ENCODE assay signal across 10 cellular contexts in genomic region chr6:116255246-116255800, GRCh38. TPM values are rescaled to one million over a fixed set of nuclear protein-coding genes. Genes with fewer than 3 reads are reported as not detected.
DNase-seq lines count a peak whose midpoint lies in the region; ATAC-seq and TF ChIP-seq lines count a peak whose summit lies in the region.
"Had no signal": no experiment of that assay in that cellular context is flagged by ENCODE, and none has a peak within 500 bp of the region (broad histone marks: within the 10 kb centered on the region; RNA-seq: fewer than 3 reads in every experiment).

No MANE protein-coding gene starts in this region.

- no peak overlapping the region for H3K4me3 Mint-ChIP-seq in GM23338
- H3K4me3 Mint-ChIP-seq: activated naive CD8-positive, alpha-beta T cell treated with anti-CD3 and anti-CD28 coated beads, Interleukin-2, amount 50 U/mL, for 24 hours had no signal

- no peak for TF ChIP-seq CTCF in GM23338 (conservative IDR thresholded peaks at IDR 0.05; ENCODE audit: low read depth in 2 of 2)
- no peak for TF ChIP-seq CTCF in OCI-LY1 (IDR thresholded peaks at IDR 0.05; ENCODE audit: low read length)
- TF ChIP-seq CTCF in osteoblast (IDR thresholded peaks at IDR 0.05; ENCODE audit: extremely low read depth, low read depth, low read length), result no peak

- H3K27me3 Mint-ChIP-seq in GM23338 (ENCODE audit: insufficient read depth, low read depth, poor library complexity), result no peaks in the 10 kb centered on the region
- H3K27me3 Mint-ChIP-seq: activated naive CD8-positive, alpha-beta T cell treated with anti-CD3 and anti-CD28 coated beads, Interleukin-2, amount 50 U/mL, for 24 hours had no signal

- H3K79me2 ChIP-seq in GM23338 (replicated peaks; ENCODE audit: insufficient read depth) (peaks cover 23% of the 10 kb centered on the region), OCI-LY1 (ENCODE audit: insufficient read depth, low read length) (peaks cover 12% of the 10 kb centered on the region; the same call in 1 of the 2 replicates), osteoblast (ENCODE audit: insufficient read depth, low read length) (peaks cover 43% of the 10 kb centered on the region)

- no peaks in the 10 kb centered on the region for H3K9me3 ChIP-seq in OCI-LY1 (ENCODE audit: low read length)
- no peaks in the 10 kb centered on the region for H3K9me3 ChIP-seq in osteoblast (ENCODE audit: low read depth, low read length)

- H3K27ac ChIP-seq in GM23338 (ENCODE audit: low read depth) (no peak overlapping the region), OCI-LY1 (ENCODE audit: low read depth, low read length, poor library complexity, severe bottlenecking) (no peak overlapping the region), osteoblast (ENCODE audit: low read depth, low read length) (peak overlapping the region; percentile 97)

- H4K20me1 ChIP-seq in GM23338 (replicated peaks; ENCODE audit: insufficient read depth) (no peaks in the 10 kb centered on the region), OCI-LY1 (ENCODE audit: insufficient read depth, low read length) (no peaks in the 10 kb centered on the region), osteoblast (ENCODE audit: insufficient read depth, low read length) (no peaks in the 10 kb centered on the region)

- H3K9ac ChIP-seq in OCI-LY1 (ENCODE audit: low read length), result peak overlapping the region; percentile 91

- H2AFZ ChIP-seq in GM23338, result no peak overlapping the region
- H2AFZ ChIP-seq in OCI-LY1 (ENCODE audit: low read length), result 0 out of 2 replicates have a peak overlapping the region, but pooled peaks have one; percentile 55
- peak overlapping the region; percentile 36 for H2AFZ ChIP-seq in osteoblast (ENCODE audit: low read length)

- peaks cover 22% of the 10 kb centered on the region for H3K4me1 Mint-ChIP-seq in GM23338

- peaks cover 7% of the 10 kb centered on the region for H3K36me3 Mint-ChIP-seq in GM23338 (ENCODE audit: low read depth)

- no peaks in the 10 kb centered on the region for H3K9me3 Mint-ChIP-seq in GM23338
- H3K9me3 Mint-ChIP-seq: activated naive CD8-positive, alpha-beta T cell treated with anti-CD3 and anti-CD28 coated beads, Interleukin-2, amount 50 U/mL, for 24 hours had no signal

- H3K4me2 ChIP-seq in GM23338, result peak overlapping the region; percentile 68; the same call in 1 of the 2 replicates
- H3K4me2 ChIP-seq in OCI-LY1 (ENCODE audit: low read length), result peak overlapping the region; percentile 78
- H3K4me2 ChIP-seq in osteoblast (ENCODE audit: insufficient read depth, low read length), result peak overlapping the region; percentile 89

- H3K4me1 ChIP-seq in GM23338 (ENCODE audit: insufficient read depth), result peaks cover 33% of the 10 kb centered on the region
- H3K4me1 ChIP-seq in OCI-LY1 (ENCODE audit: insufficient read depth, low read length, severe bottlenecking), result peaks cover 45% of the 10 kb centered on the region
- peaks cover 35% of the 10 kb centered on the region for H3K4me1 ChIP-seq in osteoblast (ENCODE audit: insufficient read depth, low read length)

- H3K36me3 ChIP-seq in GM23338 (ENCODE audit: insufficient read depth) (no peaks in the 10 kb centered on the region), OCI-LY1 (ENCODE audit: insufficient read depth, low read length) (peaks cover 15% of the 10 kb centered on the region; the same call in 1 of the 2 replicates), osteoblast (ENCODE audit: insufficient read depth, low read length) (peaks cover 4% of the 10 kb centered on the region)

- H3K4me3 ChIP-seq in GM23338 (peak overlapping the region; percentile 75; the same call in 1 of the 2 replicates), OCI-LY1 (ENCODE audit: low read depth, low read length, poor library complexity, severe bottlenecking) (peak overlapping the region; percentile 76), osteoblast (ENCODE audit: insufficient read depth, low read length) (no peak overlapping the region)
- H3K4me3 ChIP-seq: lung had no signal

- DNase-seq in GM23338 (ENCODE audit: low spot score) (no peak), osteoblast (ENCODE audit: insufficient read length, low spot score, missing footprints) (no peak)
- DNase-seq in activated naive CD4-positive, alpha-beta T cell treated with anti-CD3 and anti-CD28 coated beads, Interleukin-2, amount 50 U/mL, for 16 hours, result no peak
- DNase-seq: activated naive CD8-positive, alpha-beta T cell treated with anti-CD3 and anti-CD28 coated beads, Interleukin-2, amount 50 U/mL, for 24 hours; stimulated activated CD4-positive, alpha-beta T cell treated with anti-CD3 and anti-CD28 coated beads, Interleukin-15, amount 100 ng/mL, for 24 hours had no signal

- H3K27me3 ChIP-seq in GM23338 (ENCODE audit: insufficient read depth), result no peaks in the 10 kb centered on the region
- H3K27me3 ChIP-seq in OCI-LY1 (ENCODE audit: insufficient read depth, low read length), result no peaks in the 10 kb centered on the region
- no peaks in the 10 kb centered on the region for H3K27me3 ChIP-seq in osteoblast (ENCODE audit: insufficient read depth, low read length)

- ATAC-seq in GM23338, result no peak
- ATAC-seq in esophagus mucosa, result peak; percentile 26
- ATAC-seq in GM19463 (IDR thresholded peaks at IDR 0.05; ENCODE audit: unreplicated experiment), result no peak
- ATAC-seq in GM21390 (IDR thresholded peaks at IDR 0.05; ENCODE audit: unreplicated experiment), result no peak
- ATAC-seq: activated naive CD8-positive, alpha-beta T cell treated with anti-CD3 and anti-CD28 coated beads, Interleukin-2, amount 50 U/mL, for 24 hours had no signal

- no peak overlapping the region for H3K27ac Mint-ChIP-seq in GM23338
- H3K27ac Mint-ChIP-seq: activated naive CD8-positive, alpha-beta T cell treated with anti-CD3 and anti-CD28 coated beads, Interleukin-2, amount 50 U/mL, for 24 hours had no signal

- H3F3A ChIP-seq in GM23338 (replicated peaks; ENCODE audit: low read depth) (no peaks in the 10 kb centered on the region), OCI-LY1 (ENCODE audit: insufficient read depth, low read length) (no peaks in the 10 kb centered on the region)

- H3K9me2 ChIP-seq in GM23338 (ENCODE audit: insufficient read depth) (no peaks in the 10 kb centered on the region), OCI-LY1 (ENCODE audit: low read depth, low read length) (no peaks in the 10 kb centered on the region)

RNA-seq across cellular contexts. Expression of gene TSPYL4, which starts 1.4 kb away (rescaled TPM):
- 16.2 and 19.8 TPM in 2 replicates for total RNA-seq in GM23338 (2014; rRNA removed; shearing (Covaris generic))
- polyA plus RNA-seq in GM23338 (2016; fragmentation: Nextera tagmentation; extraction: Ambion mirVana), result 12.7 and 13.2 TPM in 2 replicates
- total RNA-seq in esophagus mucosa (6.7 TPM), osteoblast (23.9 and 24.6 TPM in 2 replicates)

RNA-seq across cellular contexts. Expression of gene TSPYL1, which starts 24.4 kb away (rescaled TPM):
- total RNA-seq in GM23338 (2014; rRNA removed; shearing (Covaris generic)), result 61.8 and 66.1 TPM in 2 replicates
- polyA plus RNA-seq in GM23338 (2016; fragmentation: Nextera tagmentation; extraction: Ambion mirVana), result 24.6 and 24.9 TPM in 2 replicates
- total RNA-seq in esophagus mucosa (54.0 TPM), osteoblast (89.4 and 91.6 TPM in 2 replicates)
